29 cellular contexts compared by ENCODE assay signal in genomic region chr16:78501744-78502143, GRCh38.
"Had no signal": no experiment of that assay in that cellular context is flagged by ENCODE, and none has a peak within 500 bp of the region (broad histone marks: within the 10 kb centered on the region; RNA-seq: fewer than 3 reads in every experiment).

No MANE protein-coding gene starts in this region.

- FAIRE-seq: astrocyte, bronchial epithelial cell had no signal

- H3K36me3 ChIP-seq: brain microvascular endothelial cell, esophagus muscularis mucosa, gastroesophageal sphincter, heart right ventricle, WERI-Rb-1 had no signal

- H3K4me3 ChIP-seq: coronary artery, dorsolateral prefrontal cortex, esophagus muscularis mucosa, gastroesophageal sphincter, heart right ventricle had no signal

- H3K27me3 ChIP-seq: brain microvascular endothelial cell, dorsolateral prefrontal cortex, esophagus muscularis mucosa, gastroesophageal sphincter, heart right ventricle had no signal

- DNase-seq: activated B cell treated with CpG ODN at 0.5 μM for 24 hours; activated CD4-positive, alpha-beta T cell treated with anti-CD3 and anti-CD28 coated beads for 48 hours; activated CD4-positive, alpha-beta T cell treated with anti-CD3 and anti-CD28 coated beads, Interleukin-2, amount 50 U/mL, for 1 hour; activated CD4-positive, alpha-beta T cell treated with anti-CD3 and anti-CD28 coated beads, Interleukin-2, amount 50 U/mL, for 48 hours; activated CD8-positive, alpha-beta memory T cell treated with anti-CD3 and anti-CD28 coated beads for 24 hours; activated CD8-positive, alpha-beta T cell treated with anti-CD3 and anti-CD28 coated beads for 36 hours; activated effector memory CD4-positive, alpha-beta T cell treated with Interleukin-2 at 50 U/mL for 16 hours; activated gamma-delta T cell treated with Interleukin-2 at 50 U/mL for 16 hours; activated naive CD4-positive, alpha-beta T cell treated with anti-CD3 and anti-CD28 coated beads, Interleukin-2, amount 50 U/mL, for 16 hours; activated naive CD4-positive, alpha-beta T cell treated with Interleukin-2 at 50 U/mL for 16 hours; activated T-cell treated with anti-CD3 and anti-CD28 coated beads, Interleukin-2, amount 50 U/mL, for 4 hours; amniotic stem cell; anterior cingulate cortex; brain microvascular endothelial cell; dorsolateral prefrontal cortex; effector memory CD4-positive, alpha-beta T cell; endodermal cell; foreskin melanocyte; heart right ventricle; T-helper 17 cell; T1000; WERI-Rb-1 had no signal

- H3K9me3 ChIP-seq: esophagus muscularis mucosa, gastroesophageal sphincter, heart right ventricle had no signal

- ATAC-seq: activated CD4-positive, CD25-positive, alpha-beta regulatory T cell treated with anti-CD3 and anti-CD28 coated beads, Interleukin-2, amount 50 U/mL, for 24 hours; activated CD8-positive, alpha-beta T cell treated with anti-CD3 and anti-CD28 coated beads for 36 hours; activated T-cell treated with anti-CD3 and anti-CD28 coated beads, Interleukin-2, amount 50 U/mL, for 4 hours; activated T-helper 17 cell treated with anti-CD3 and anti-CD28 coated beads, Interleukin-2, amount 50 U/mL, for 72 hours; gastroesophageal sphincter; heart right ventricle; T-helper 17 cell had no signal

- H3K27ac ChIP-seq: brain microvascular endothelial cell, coronary artery, dorsolateral prefrontal cortex, esophagus muscularis mucosa, gastroesophageal sphincter, heart right ventricle, WERI-Rb-1 had no signal
